Comparison of ENCODE assay signal across 8 cellular contexts in genomic region chr20:11553603-11554002, GRCh38.
DNase-seq lines count a peak whose midpoint lies in the region; ATAC-seq and TF ChIP-seq lines count a peak whose summit lies in the region.

No MANE protein-coding gene starts in this region.

- no peaks in the 10 kb centered on the region for H3K27me3 Mint-ChIP-seq in activated T-cell treated with anti-CD3 and anti-CD28 coated beads, Interleukin-2, amount 50 U/mL, for 24 hours
- peaks cover 0 to 9% (median 0%) of the 10 kb centered on the region in 5 donors for H3K27me3 Mint-ChIP-seq in naive thymus-derived CD8-positive, alpha-beta T cell

- no peaks in the 10 kb centered on the region for H3K4me1 Mint-ChIP-seq in activated T-cell treated with anti-CD3 and anti-CD28 coated beads, Interleukin-2, amount 50 U/mL, for 24 hours (ENCODE audit: low read depth)
- no peaks in the 10 kb centered on the region for H3K4me1 Mint-ChIP-seq in naive thymus-derived CD8-positive, alpha-beta T cell

- H3K9me3 Mint-ChIP-seq in activated T-cell treated with anti-CD3 and anti-CD28 coated beads, Interleukin-2, amount 50 U/mL, for 24 hours, result no peaks in the 10 kb centered on the region
- H3K9me3 Mint-ChIP-seq in naive thymus-derived CD8-positive, alpha-beta T cell, result peaks cover 0 to 10% (median 0%) of the 10 kb centered on the region in 9 donors

- TF ChIP-seq CTCF in GM12872 (IDR thresholded peaks at IDR 0.05; ENCODE audit: insufficient read depth, low read depth, low read length) (peak; percentile 24; the same call in 1 of the 3 replicates), fibroblast of mammary gland (conservative IDR thresholded peaks at IDR 0.05; ENCODE audit: control insufficient read depth, insufficient read depth, low read depth, low read length) (peak; percentile 39)

- DNase-seq in A172 (ENCODE audit: low spot score), result peak; percentile 38
- peak; percentile 18 for DNase-seq in RKO (ENCODE audit: low spot score)
- peak; percentile 25 for DNase-seq in fibroblast of mammary gland (ENCODE audit: low read depth)
- no peak for DNase-seq in activated T-cell treated with anti-CD3 and anti-CD28 coated beads, Interleukin-2, amount 50 U/mL, for 24 hours
- no peak for DNase-seq in naive thymus-derived CD8-positive, alpha-beta T cell
- no peak for DNase-seq in OCI-M2 (lab: John Stamatoyannopoulos, UW; ENCODE audit: unreplicated experiment)

- no peak for ATAC-seq in naive thymus-derived CD8-positive, alpha-beta T cell
- no peak for ATAC-seq in GM19467 (IDR thresholded peaks at IDR 0.05; ENCODE audit: unreplicated experiment)

- POLR2A ChIA-PET in naive thymus-derived CD8-positive, alpha-beta T cell (lab: Charles Lee), result no interaction called here

- H3K4me3 ChIP-seq in fibroblast of mammary gland (ENCODE audit: control insufficient read depth, low read depth, low read length), result no peak overlapping the region

- H3K4me3 Mint-ChIP-seq in activated T-cell treated with anti-CD3 and anti-CD28 coated beads, Interleukin-2, amount 50 U/mL, for 24 hours, result no peak overlapping the region
- no peak overlapping the region for H3K4me3 Mint-ChIP-seq in naive thymus-derived CD8-positive, alpha-beta T cell

- H3K36me3 Mint-ChIP-seq in activated T-cell treated with anti-CD3 and anti-CD28 coated beads, Interleukin-2, amount 50 U/mL, for 24 hours (ENCODE audit: low read depth), result no peaks in the 10 kb centered on the region
- no peaks in the 10 kb centered on the region for H3K36me3 Mint-ChIP-seq in naive thymus-derived CD8-positive, alpha-beta T cell

- H3K27ac Mint-ChIP-seq in activated T-cell treated with anti-CD3 and anti-CD28 coated beads, Interleukin-2, amount 50 U/mL, for 24 hours, result no peak overlapping the region
- H3K27ac Mint-ChIP-seq in naive thymus-derived CD8-positive, alpha-beta T cell, result peak overlapping the region in 1 of 10 donors; percentile 6

Comparison
In these comparisons a context has a peak if more than half of its experiments do, and no peak if none do; other contexts are left out.
1. DNase-seq: peak in A172 (single experiment), RKO (single experiment) and fibroblast of mammary gland (single experiment); none in activated T-cell treated with anti-CD3 and anti-CD28 coated beads, Interleukin-2, amount 50 U/mL, for 24 hours (single experiment), naive thymus-derived CD8-positive, alpha-beta T cell (0 of 10) and OCI-M2 (single experiment).